ENCODE assay signal across 34 cellular contexts in genomic region chr5:41010572-41010971, GRCh38.
"Had no signal": no experiment of that assay in that cellular context is flagged by ENCODE, and none has a peak within 500 bp of the region (broad histone marks: within the 10 kb centered on the region; RNA-seq: fewer than 3 reads in every experiment).

No MANE protein-coding gene starts in this region.

- H3K9me3 ChIP-seq: adrenal gland, body of pancreas, breast epithelium had no signal

- H3K4me3 ChIP-seq: adrenal gland, body of pancreas, breast epithelium had no signal

- H3K27ac ChIP-seq: body of pancreas, brain microvascular endothelial cell, breast epithelium, VCaP had no signal

- ATAC-seq: activated CD8-positive, alpha-beta T cell treated with anti-CD3 and anti-CD28 coated beads for 36 hours; activated naive CD4-positive, alpha-beta T cell treated with anti-CD3 and anti-CD28 coated beads, Interleukin-2, amount 50 U/mL, for 72 hours; activated T-cell treated with anti-CD3 and anti-CD28 coated beads, Interleukin-2, amount 50 U/mL, for 4 hours; activated T-cell treated with anti-CD3 and anti-CD28 coated beads, Interleukin-2, amount 50 U/mL, for 72 hours; activated T-helper 17 cell treated with anti-CD3 and anti-CD28 coated beads, Interleukin-2, amount 50 U/mL, for 72 hours; body of pancreas had no signal

- FAIRE-seq: astrocyte, TTC549 had no signal

- H3K4me1 ChIP-seq: body of pancreas, breast epithelium had no signal

- H3K36me3 ChIP-seq: adrenal gland, brain microvascular endothelial cell, breast epithelium had no signal

- DNase-seq: activated B cell treated with CpG ODN at 0.5 μM for 24 hours; activated CD4-positive, alpha-beta memory T cell treated with anti-CD3 and anti-CD28 coated beads for 36 hours; activated CD4-positive, alpha-beta T cell treated with anti-CD3 and anti-CD28 coated beads for 4 hours; activated CD4-positive, alpha-beta T cell treated with anti-CD3 and anti-CD28 coated beads, Interleukin-2, amount 10 ng/mL, durations not matched to agents 24 days and 14 days; activated CD4-positive, alpha-beta T cell treated with anti-CD3 and anti-CD28 coated beads, Interleukin-2, amount 50 U/mL, for 1 hour; activated CD4-positive, alpha-beta T cell treated with anti-CD3 and anti-CD28 coated beads, Interleukin-2, amount 50 U/mL, for 4 hours; activated CD4-positive, CD25-positive, alpha-beta regulatory T cell treated with anti-CD3 and anti-CD28 coated beads, Interleukin-2, amount 50 U/mL, for 72 hours; activated CD8-positive, alpha-beta memory T cell treated with anti-CD3 and anti-CD28 coated beads, Interleukin-2, amount 50 U/mL, for 4 hours; activated CD8-positive, alpha-beta T cell treated with anti-CD3 and anti-CD28 coated beads for 36 hours; activated effector memory CD4-positive, alpha-beta T cell treated with anti-CD3 and anti-CD28 coated beads, Interleukin-2, amount 50 U/mL, for 16 hours; activated gamma-delta T cell treated with Interleukin-2 at 50 U/mL for 16 hours; activated naive CD4-positive, alpha-beta T cell; activated naive CD4-positive, alpha-beta T cell treated with anti-CD3 and anti-CD28 coated beads for 36 hours; activated naive CD4-positive, alpha-beta T cell treated with anti-CD3 and anti-CD28 coated beads, Interleukin-2, amount 50 U/mL, for 16 hours; activated naive CD8-positive, alpha-beta T cell treated with anti-CD3 and anti-CD28 coated beads for 36 hours; activated T-cell treated with anti-CD3 and anti-CD28 coated beads for 4 hours; activated T-cell treated with anti-CD3 and anti-CD28 coated beads, Interleukin-2, amount 50 U/mL, for 1 hour; activated T-cell treated with anti-CD3 and anti-CD28 coated beads, Interleukin-2, amount 50 U/mL, for 4 hours; activated T-cell treated with anti-CD3 and anti-CD28 coated beads, Interleukin-2, amount 50 U/mL, for 72 hours; adrenal gland; amniotic stem cell; aorta; body of pancreas; brain microvascular endothelial cell; central memory CD4-positive, alpha-beta T cell; T-helper 1 cell; T-helper 2 cell; T-helper 9 cell had no signal

- H3K27me3 ChIP-seq: adrenal gland, body of pancreas, brain microvascular endothelial cell, breast epithelium had no signal
